ENCODE assay signal across 31 cellular contexts in the genomic region with DNA sequence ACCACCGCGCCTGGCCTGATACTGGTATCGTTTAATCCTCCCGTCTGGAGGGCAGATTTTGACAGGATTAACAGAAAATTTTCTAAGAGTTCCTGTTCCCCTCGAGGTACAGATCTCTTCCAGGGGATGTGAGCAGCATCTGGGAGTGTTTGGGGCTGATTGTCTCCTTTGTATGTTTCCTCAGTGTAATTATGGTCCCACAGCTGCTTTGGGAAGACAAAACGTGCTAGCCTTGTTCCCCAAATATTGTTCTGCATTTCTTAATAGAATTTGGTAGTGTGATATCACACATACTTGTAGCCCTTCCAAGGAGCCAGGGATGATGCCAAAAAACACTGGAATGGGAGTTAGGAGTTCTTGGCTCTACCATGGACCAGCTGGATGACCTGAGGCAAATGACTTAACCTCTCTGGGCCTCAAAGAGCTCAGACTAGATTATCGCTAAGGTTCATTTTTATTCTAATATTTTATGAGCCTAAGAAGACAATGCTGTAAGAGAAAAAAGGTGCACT. TPM values are rescaled to one million over a fixed set of nuclear protein-coding genes. Genes with fewer than 3 reads are reported as not detected.
"Had no signal": no experiment of that assay in that cellular context is flagged by ENCODE, and none has a peak within 500 bp of the region (broad histone marks: within the 10 kb centered on the region; RNA-seq: fewer than 3 reads in every experiment).

No MANE protein-coding gene starts in this region.

- DNase-seq: heart left ventricle; hypothalamus; islet precursor cell; left ventricle myocardium inferior; lower lobe of right lung; mammary epithelial cell; mesenchymal stem cell; naive thymus-derived CD8-positive, alpha-beta T cell; occipital lobe; right cardiac atrium; stimulated activated CD4-positive, alpha-beta T cell treated with anti-CD3 and anti-CD28 coated beads, Interleukin-1b, Interleukin-23, amount 100 ng/mL, for 48 hours; stimulated activated CD4-positive, alpha-beta T cell treated with anti-CD3 and anti-CD28 coated beads, Interleukin-2, amount 100 ng/mL, for 48 hours; stimulated activated CD4-positive, alpha-beta T cell treated with anti-CD3 and anti-CD28 coated beads, Interleukin-4, amount 100 ng/mL, for 4 hours; stimulated activated CD8-positive, alpha-beta memory T cell treated with anti-CD3 and anti-CD28 coated beads, Interleukin-4, amount 100 ng/mL, for 48 hours; stimulated activated naive CD4-positive, alpha-beta T cell treated with Interleukin-2 at 50 U/mL for 16 hours; stimulated activated naive CD8-positive, alpha-beta T cell treated with anti-CD3 and anti-CD28 coated beads, Interleukin-15, amount 100 ng/mL, for 72 hours; substantia nigra; thyroid gland; trophoblast cell; upper lobe of right lung had no signal

- H3K4me1 ChIP-seq: heart left ventricle, left ventricle myocardium inferior, lower lobe of right lung, parathyroid adenoma, thyroid gland, upper lobe of right lung had no signal

- H3K27me3 ChIP-seq: neural progenitor cell, neutrophil, thyroid gland, upper lobe of right lung had no signal

- H3K4me3 ChIP-seq: heart left ventricle, left ventricle myocardium inferior, lower lobe of right lung, neural progenitor cell, smooth muscle cell, thyroid gland, upper lobe of right lung had no signal

- H3K27ac ChIP-seq: heart left ventricle, left ventricle myocardium inferior, lower lobe of right lung, parathyroid adenoma, thyroid gland, upper lobe of right lung had no signal

- H3K36me3 ChIP-seq: heart left ventricle, left ventricle myocardium inferior, lower lobe of right lung, neural progenitor cell, neutrophil, thyroid gland, upper lobe of right lung had no signal

- ATAC-seq: heart left ventricle; lower lobe of right lung; naive thymus-derived CD8-positive, alpha-beta T cell; right cardiac atrium; stimulated activated memory B cell treated with anti-CD40 and anti-IgM and Interleukin-4, amounts not matched to agents 10 μg/mL and 1 μg/mL and 100 μg/mL, for 72 hours; stimulated activated naive CD8-positive, alpha-beta T cell treated with anti-CD3 and anti-CD28 coated beads, Interleukin-15, amount 100 ng/mL, for 72 hours; upper lobe of right lung had no signal

- H3K9me3 ChIP-seq: heart left ventricle, left ventricle myocardium inferior, lower lobe of right lung, neutrophil, thyroid gland, upper lobe of right lung had no signal

RNA-seq across cellular contexts. Expression of a gene that starts 19.0 kb away (rescaled TPM):
- total RNA-seq: kidney epithelial cell; left ventricle myocardium inferior; mammary epithelial cell; mucosa of gallbladder; naive thymus-derived CD8-positive, alpha-beta T cell; osteocyte; posterior vena cava; pulmonary artery endothelial cell; renal cortical epithelial cell; right cardiac atrium; smooth muscle cell; thyroid gland had no signal
- polyA plus RNA-seq: mammary epithelial cell; naive thymus-derived CD8-positive, alpha-beta T cell; right cardiac atrium; smooth muscle cell had no signal
